In genomic region chr2:3644246-3644525, GRCh38 we compare ENCODE assay signal across 19 cellular contexts. TPM values are rescaled to one million over a fixed set of nuclear protein-coding genes. Genes with fewer than 3 reads are reported as not detected.
DNase-seq lines count a peak whose midpoint lies in the region; ATAC-seq and TF ChIP-seq lines count a peak whose summit lies in the region.
"Had no signal": no experiment of that assay in that cellular context is flagged by ENCODE, and none has a peak within 500 bp of the region (broad histone marks: within the 10 kb centered on the region; RNA-seq: fewer than 3 reads in every experiment).

No MANE protein-coding gene starts in this region.

- no peaks in the 10 kb centered on the region for H3K4me1 Mint-ChIP-seq in activated naive CD8-positive, alpha-beta T cell (ENCODE audit: low read depth)
- no peaks in the 10 kb centered on the region for H3K4me1 Mint-ChIP-seq in activated naive CD8-positive, alpha-beta T cell treated with anti-CD3 and anti-CD28 coated beads, Interleukin-2, amount 50 U/mL, for 24 hours

- no peak for TF ChIP-seq POLR2A in breast epithelium (IDR thresholded peaks at IDR 0.05)

- H3K4me3 ChIP-seq in mucosa of descending colon (no peak overlapping the region), breast epithelium (no peak overlapping the region)
- H3K4me3 ChIP-seq: adrenal gland, heart right ventricle, tibial artery had no signal

- H3K36me3 Mint-ChIP-seq in activated naive CD8-positive, alpha-beta T cell, result no peaks in the 10 kb centered on the region
- no peaks in the 10 kb centered on the region for H3K36me3 Mint-ChIP-seq in activated naive CD8-positive, alpha-beta T cell treated with anti-CD3 and anti-CD28 coated beads, Interleukin-2, amount 50 U/mL, for 24 hours (ENCODE audit: low read depth)

- no peaks in the 10 kb centered on the region for H3K9me3 Mint-ChIP-seq in activated naive CD8-positive, alpha-beta T cell (ENCODE audit: low read depth)
- no peaks in the 10 kb centered on the region for H3K9me3 Mint-ChIP-seq in activated naive CD8-positive, alpha-beta T cell treated with anti-CD3 and anti-CD28 coated beads, Interleukin-2, amount 50 U/mL, for 24 hours
- H3K9me3 Mint-ChIP-seq: activated T-cell treated with anti-CD3 and anti-CD28 coated beads, Interleukin-2, amount 50 U/mL, for 24 hours; T-helper 1 cell treated with Interleukin-12 subunit alpha and Interleukin-12 subunit beta and Interleukin-4 antibody, amounts not matched to agents 30 μg/mL and 1 μg/mL, for 36 hours had no signal

- no peaks in the 10 kb centered on the region for H3K27me3 ChIP-seq in breast epithelium
- H3K27me3 ChIP-seq: adrenal gland, heart right ventricle, tibial artery had no signal

- H3K9me3 ChIP-seq in mucosa of descending colon (no peaks in the 10 kb centered on the region), breast epithelium (no peaks in the 10 kb centered on the region)
- H3K9me3 ChIP-seq: adrenal gland, heart right ventricle, tibial artery had no signal

- DNase-seq in activated naive CD8-positive, alpha-beta T cell treated with anti-CD3 and anti-CD28 coated beads, Interleukin-2, amount 50 U/mL, for 24 hours, result no peak
- DNase-seq in H4 (ENCODE audit: low spot score) (no peak), mucosa of descending colon (no peak), breast epithelium (ENCODE audit: low spot score in 2 of 2) (no peak)
- DNase-seq: activated T-cell treated with anti-CD3 and anti-CD28 coated beads, Interleukin-2, amount 50 U/mL, for 24 hours; COR-L47; heart right ventricle; left cardiac atrium; NCI-H1048; NCI-H526 treated with DMSO at 0.1 percent for 48 hours had no signal

- H3K27me3 Mint-ChIP-seq in activated naive CD8-positive, alpha-beta T cell, result no peaks in the 10 kb centered on the region
- no peaks in the 10 kb centered on the region for H3K27me3 Mint-ChIP-seq in activated naive CD8-positive, alpha-beta T cell treated with anti-CD3 and anti-CD28 coated beads, Interleukin-2, amount 50 U/mL, for 24 hours
- H3K27me3 Mint-ChIP-seq: activated T-cell treated with anti-CD3 and anti-CD28 coated beads, Interleukin-2, amount 50 U/mL, for 24 hours had no signal

- H3K4me1 ChIP-seq in mucosa of descending colon (ENCODE audit: low read depth) (no peaks in the 10 kb centered on the region), breast epithelium (no peaks in the 10 kb centered on the region)
- H3K4me1 ChIP-seq: adrenal gland, heart right ventricle, tibial artery had no signal

- no peak overlapping the region for H3K27ac ChIP-seq in breast epithelium
- H3K27ac ChIP-seq: adrenal gland, heart right ventricle, tibial artery had no signal

- no peaks in the 10 kb centered on the region for H3K36me3 ChIP-seq in mucosa of descending colon (ENCODE audit: low read depth)
- no peaks in the 10 kb centered on the region for H3K36me3 ChIP-seq in breast epithelium
- H3K36me3 ChIP-seq: adrenal gland, heart right ventricle, tibial artery had no signal

- intact Hi-C loops in mucosa of descending colon (cut with DNase I, micrococcal nuclease), result no loop called here
- intact Hi-C loops in breast epithelium (cut with DNase I; ENCODE audit: low total_unique reads), result no loop called here

- H3K27ac Mint-ChIP-seq in activated naive CD8-positive, alpha-beta T cell, result peak overlapping the region; percentile 22
- no peak overlapping the region for H3K27ac Mint-ChIP-seq in activated naive CD8-positive, alpha-beta T cell treated with anti-CD3 and anti-CD28 coated beads, Interleukin-2, amount 50 U/mL, for 24 hours
- H3K27ac Mint-ChIP-seq: activated T-cell treated with anti-CD3 and anti-CD28 coated beads, Interleukin-2, amount 50 U/mL, for 24 hours; progenitor cell of endocrine pancreas; T-helper 1 cell treated with Interleukin-12 subunit alpha and Interleukin-12 subunit beta and Interleukin-4 antibody, amounts not matched to agents 30 μg/mL and 1 μg/mL, for 36 hours had no signal

- no peak for ATAC-seq in activated naive CD8-positive, alpha-beta T cell treated with anti-CD3 and anti-CD28 coated beads, Interleukin-2, amount 50 U/mL, for 24 hours
- ATAC-seq in GM21619 (IDR thresholded peaks at IDR 0.05; ENCODE audit: unreplicated experiment), result peak; percentile 88
- peak; percentile 77 for ATAC-seq in HG03103 (IDR thresholded peaks at IDR 0.05; ENCODE audit: low read depth, unreplicated experiment)
- ATAC-seq in GM19328 (IDR thresholded peaks at IDR 0.05; ENCODE audit: unreplicated experiment), result no peak
- ATAC-seq in mucosa of descending colon, result no peak
- ATAC-seq: heart right ventricle, left cardiac atrium had no signal

- no peak overlapping the region for H3K4me3 Mint-ChIP-seq in activated naive CD8-positive, alpha-beta T cell
- H3K4me3 Mint-ChIP-seq in activated naive CD8-positive, alpha-beta T cell treated with anti-CD3 and anti-CD28 coated beads, Interleukin-2, amount 50 U/mL, for 24 hours, result no peak overlapping the region
- H3K4me3 Mint-ChIP-seq: activated T-cell treated with anti-CD3 and anti-CD28 coated beads, Interleukin-2, amount 50 U/mL, for 24 hours; T-helper 1 cell treated with Interleukin-12 subunit alpha and Interleukin-12 subunit beta and Interleukin-4 antibody, amounts not matched to agents 30 μg/mL and 1 μg/mL, for 36 hours had no signal

- TF ChIP-seq CTCF in mucosa of descending colon (IDR thresholded peaks at IDR 0.05) (no peak), breast epithelium (IDR thresholded peaks at IDR 0.05) (no peak)

RNA-seq across cellular contexts. Expression of gene ALLC, which starts 13.8 kb away (rescaled TPM):
- total RNA-seq in H4 (2014; rRNA removed; shearing (Covaris generic)), result not detected in 2 replicates
- not detected for total RNA-seq in mucosa of descending colon
- total RNA-seq in breast epithelium, result under 1 TPM in 1 of 3 donors, not detected in 2; 0.16 TPM
- total RNA-seq: epithelial cell of proximal tubule, heart right ventricle, progenitor cell of endocrine pancreas had no signal

RNA-seq across cellular contexts. Expression of gene COLEC11, which starts 49.3 kb away (rescaled TPM):
- not detected in 2 replicates for total RNA-seq in H4 (2014; rRNA removed; shearing (Covaris generic))
- total RNA-seq in mucosa of descending colon (1 to 10 TPM in 2 of 3 donors, under 1 TPM in 1; 0.35 to 2.2 (median 1.6) TPM), breast epithelium (1 to 10 TPM in 2 of 3 donors, under 1 TPM in 1; 0.33 to 1.9 (median 1.0) TPM)
- total RNA-seq: progenitor cell of endocrine pancreas had no signal

RNA-seq across cellular contexts. Expression of gene DCDC2C, which starts 59.2 kb away (rescaled TPM):
- total RNA-seq in H4 (2014; rRNA removed; shearing (Covaris generic)), result not detected in 2 replicates
- total RNA-seq in mucosa of descending colon, result under 1 TPM in 1 of 3 donors, not detected in 2; 0.35 TPM
- total RNA-seq in breast epithelium, result under 1 TPM; 0.33 to 0.59 (median 0.48) TPM
- total RNA-seq: epithelial cell of proximal tubule, left cardiac atrium, progenitor cell of endocrine pancreas had no signal

Comparison
In these comparisons a context has a peak if more than half of its experiments do, and no peak if none do; other contexts are left out.
1. ATAC-seq: peak in GM21619 (single experiment) and HG03103 (single experiment); none in activated naive CD8-positive, alpha-beta T cell treated with anti-CD3 and anti-CD28 coated beads, Interleukin-2, amount 50 U/mL, for 24 hours (single experiment), GM19328 (single experiment) and mucosa of descending colon (single experiment).